2 cellular contexts compared by ENCODE assay signal in the genomic region with DNA sequence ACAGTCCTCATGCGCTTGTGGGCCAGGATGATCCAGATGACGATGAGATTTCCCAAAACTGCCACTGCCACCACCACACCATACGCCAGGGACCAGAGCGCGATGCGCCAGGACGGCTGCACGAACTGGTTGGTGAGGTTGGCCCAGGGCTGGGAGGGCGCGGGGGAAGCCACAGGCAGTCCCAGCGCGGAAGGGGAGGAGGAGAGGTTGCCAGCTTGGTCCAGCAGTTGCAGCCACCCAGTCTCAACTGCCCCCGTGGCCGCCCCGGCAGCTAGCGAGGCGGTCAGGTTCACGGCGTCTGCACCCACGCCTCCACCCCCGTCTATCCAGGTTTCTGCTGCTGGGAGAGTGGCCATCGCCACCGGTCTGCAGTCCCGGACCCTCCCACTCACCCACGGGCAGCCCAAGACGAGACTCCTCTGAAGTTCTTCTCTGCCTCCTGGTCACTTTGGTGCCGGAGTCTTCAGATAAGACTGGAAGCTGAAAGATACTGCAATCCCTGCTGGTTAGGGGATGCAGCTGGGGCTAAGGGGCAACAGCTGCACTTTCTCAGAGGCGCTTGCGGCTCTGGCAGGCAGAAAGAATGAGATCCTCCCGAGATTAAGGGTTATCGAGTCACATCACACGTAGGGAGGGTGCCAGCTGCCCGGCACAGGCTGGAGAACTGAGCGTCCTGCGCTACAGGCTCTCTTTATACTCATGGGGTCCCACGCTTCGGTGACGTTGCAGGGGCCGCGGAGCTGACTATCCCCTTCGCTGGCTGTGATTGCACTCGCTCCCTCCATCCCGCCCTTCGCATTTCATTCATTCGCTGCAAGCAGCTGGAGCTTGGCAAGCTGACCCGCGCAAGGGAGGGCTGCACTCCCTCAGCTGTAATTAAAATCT.
TF ChIP-seq lines count a peak whose summit lies in the region.

A gene with protein sequence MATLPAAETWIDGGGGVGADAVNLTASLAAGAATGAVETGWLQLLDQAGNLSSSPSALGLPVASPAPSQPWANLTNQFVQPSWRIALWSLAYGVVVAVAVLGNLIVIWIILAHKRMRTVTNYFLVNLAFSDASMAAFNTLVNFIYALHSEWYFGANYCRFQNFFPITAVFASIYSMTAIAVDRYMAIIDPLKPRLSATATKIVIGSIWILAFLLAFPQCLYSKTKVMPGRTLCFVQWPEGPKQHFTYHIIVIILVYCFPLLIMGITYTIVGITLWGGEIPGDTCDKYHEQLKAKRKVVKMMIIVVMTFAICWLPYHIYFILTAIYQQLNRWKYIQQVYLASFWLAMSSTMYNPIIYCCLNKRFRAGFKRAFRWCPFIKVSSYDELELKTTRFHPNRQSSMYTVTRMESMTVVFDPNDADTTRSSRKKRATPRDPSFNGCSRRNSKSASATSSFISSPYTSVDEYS (minus strand): TSS at position 666 of the 885 bp plus-strand sequence. CDS start 310 bp downstream, at position 356.

TF ChIP-seq in GM23338, 12 proteins besides CTCF, POLR2A, EP300 and RAD21:
- TF ChIP-seq, protein P1, sequence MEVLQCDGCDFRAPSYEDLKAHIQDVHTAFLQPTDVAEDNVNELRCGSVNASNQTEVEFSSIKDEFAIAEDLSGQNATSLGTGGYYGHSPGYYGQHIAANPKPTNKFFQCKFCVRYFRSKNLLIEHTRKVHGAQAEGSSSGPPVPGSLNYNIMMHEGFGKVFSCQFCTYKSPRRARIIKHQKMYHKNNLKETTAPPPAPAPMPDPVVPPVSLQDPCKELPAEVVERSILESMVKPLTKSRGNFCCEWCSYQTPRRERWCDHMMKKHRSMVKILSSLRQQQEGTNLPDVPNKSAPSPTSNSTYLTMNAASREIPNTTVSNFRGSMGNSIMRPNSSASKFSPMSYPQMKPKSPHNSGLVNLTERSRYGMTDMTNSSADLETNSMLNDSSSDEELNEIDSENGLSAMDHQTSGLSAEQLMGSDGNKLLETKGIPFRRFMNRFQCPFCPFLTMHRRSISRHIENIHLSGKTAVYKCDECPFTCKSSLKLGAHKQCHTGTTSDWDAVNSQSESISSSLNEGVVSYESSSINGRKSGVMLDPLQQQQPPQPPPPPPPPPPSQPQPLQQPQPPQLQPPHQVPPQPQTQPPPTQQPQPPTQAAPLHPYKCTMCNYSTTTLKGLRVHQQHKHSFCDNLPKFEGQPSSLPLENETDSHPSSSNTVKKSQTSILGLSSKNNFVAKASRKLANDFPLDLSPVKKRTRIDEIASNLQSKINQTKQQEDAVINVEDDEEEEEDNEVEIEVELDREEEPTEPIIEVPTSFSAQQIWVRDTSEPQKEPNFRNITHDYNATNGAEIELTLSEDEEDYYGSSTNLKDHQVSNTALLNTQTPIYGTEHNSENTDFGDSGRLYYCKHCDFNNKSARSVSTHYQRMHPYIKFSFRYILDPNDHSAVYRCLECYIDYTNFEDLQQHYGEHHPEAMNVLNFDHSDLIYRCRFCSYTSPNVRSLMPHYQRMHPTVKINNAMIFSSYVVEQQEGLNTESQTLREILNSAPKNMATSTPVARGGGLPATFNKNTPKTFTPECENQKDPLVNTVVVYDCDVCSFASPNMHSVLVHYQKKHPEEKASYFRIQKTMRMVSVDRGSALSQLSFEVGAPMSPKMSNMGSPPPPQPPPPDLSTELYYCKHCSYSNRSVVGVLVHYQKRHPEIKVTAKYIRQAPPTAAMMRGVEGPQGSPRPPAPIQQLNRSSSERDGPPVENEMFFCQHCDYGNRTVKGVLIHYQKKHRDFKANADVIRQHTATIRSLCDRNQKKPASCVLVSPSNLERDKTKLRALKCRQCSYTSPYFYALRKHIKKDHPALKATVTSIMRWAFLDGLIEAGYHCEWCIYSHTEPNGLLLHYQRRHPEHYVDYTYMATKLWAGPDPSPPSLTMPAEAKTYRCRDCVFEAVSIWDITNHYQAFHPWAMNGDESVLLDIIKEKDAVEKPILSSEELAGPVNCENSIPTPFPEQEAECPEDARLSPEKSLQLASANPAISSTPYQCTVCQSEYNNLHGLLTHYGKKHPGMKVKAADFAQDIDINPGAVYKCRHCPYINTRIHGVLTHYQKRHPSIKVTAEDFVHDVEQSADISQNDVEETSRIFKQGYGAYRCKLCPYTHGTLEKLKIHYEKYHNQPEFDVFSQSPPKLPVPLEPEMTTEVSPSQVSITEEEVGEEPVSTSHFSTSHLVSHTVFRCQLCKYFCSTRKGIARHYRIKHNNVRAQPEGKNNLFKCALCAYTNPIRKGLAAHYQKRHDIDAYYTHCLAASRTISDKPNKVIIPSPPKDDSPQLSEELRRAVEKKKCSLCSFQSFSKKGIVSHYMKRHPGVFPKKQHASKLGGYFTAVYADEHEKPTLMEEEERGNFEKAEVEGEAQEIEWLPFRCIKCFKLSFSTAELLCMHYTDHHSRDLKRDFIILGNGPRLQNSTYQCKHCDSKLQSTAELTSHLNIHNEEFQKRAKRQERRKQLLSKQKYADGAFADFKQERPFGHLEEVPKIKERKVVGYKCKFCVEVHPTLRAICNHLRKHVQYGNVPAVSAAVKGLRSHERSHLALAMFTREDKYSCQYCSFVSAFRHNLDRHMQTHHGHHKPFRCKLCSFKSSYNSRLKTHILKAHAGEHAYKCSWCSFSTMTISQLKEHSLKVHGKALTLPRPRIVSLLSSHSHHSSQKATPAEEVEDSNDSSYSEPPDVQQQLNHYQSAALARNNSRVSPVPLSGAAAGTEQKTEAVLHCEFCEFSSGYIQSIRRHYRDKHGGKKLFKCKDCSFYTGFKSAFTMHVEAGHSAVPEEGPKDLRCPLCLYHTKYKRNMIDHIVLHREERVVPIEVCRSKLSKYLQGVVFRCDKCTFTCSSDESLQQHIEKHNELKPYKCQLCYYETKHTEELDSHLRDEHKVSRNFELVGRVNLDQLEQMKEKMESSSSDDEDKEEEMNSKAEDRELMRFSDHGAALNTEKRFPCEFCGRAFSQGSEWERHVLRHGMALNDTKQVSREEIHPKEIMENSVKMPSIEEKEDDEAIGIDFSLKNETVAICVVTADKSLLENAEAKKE (CRISPR knock-in tag; IDR thresholded peaks at IDR 0.05): no peak
- no peak for TF ChIP-seq EZH2phosphoT487 (IDR thresholded peaks at IDR 0.05; ENCODE audit: unreplicated experiment)
- TF ChIP-seq CREB1 (CRISPR knock-in tag; IDR thresholded peaks at IDR 0.05; ENCODE audit: low read depth): peak; percentile 62; the same call in 1 of the 2 replicates
- TF ChIP-seq ZNF331 (CRISPR knock-in tag; IDR thresholded peaks at IDR 0.05; ENCODE audit: low read depth): no peak

TF ChIP-seq in WTC11, 78 proteins besides CTCF, POLR2A, EP300 and RAD21 (continued from another document and continues in another):
- TF ChIP-seq, protein P2, sequence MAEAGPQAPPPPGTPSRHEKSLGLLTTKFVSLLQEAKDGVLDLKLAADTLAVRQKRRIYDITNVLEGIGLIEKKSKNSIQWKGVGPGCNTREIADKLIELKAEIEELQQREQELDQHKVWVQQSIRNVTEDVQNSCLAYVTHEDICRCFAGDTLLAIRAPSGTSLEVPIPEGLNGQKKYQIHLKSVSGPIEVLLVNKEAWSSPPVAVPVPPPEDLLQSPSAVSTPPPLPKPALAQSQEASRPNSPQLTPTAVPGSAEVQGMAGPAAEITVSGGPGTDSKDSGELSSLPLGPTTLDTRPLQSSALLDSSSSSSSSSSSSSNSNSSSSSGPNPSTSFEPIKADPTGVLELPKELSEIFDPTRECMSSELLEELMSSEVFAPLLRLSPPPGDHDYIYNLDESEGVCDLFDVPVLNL (CRISPR knock-in tag; IDR thresholded peaks at IDR 0.05; ENCODE audit: borderline replicate concordance, low read depth): 0 out of 2 replicates have a peak, but pooled peaks have one; percentile 48
- TF ChIP-seq, protein P3, sequence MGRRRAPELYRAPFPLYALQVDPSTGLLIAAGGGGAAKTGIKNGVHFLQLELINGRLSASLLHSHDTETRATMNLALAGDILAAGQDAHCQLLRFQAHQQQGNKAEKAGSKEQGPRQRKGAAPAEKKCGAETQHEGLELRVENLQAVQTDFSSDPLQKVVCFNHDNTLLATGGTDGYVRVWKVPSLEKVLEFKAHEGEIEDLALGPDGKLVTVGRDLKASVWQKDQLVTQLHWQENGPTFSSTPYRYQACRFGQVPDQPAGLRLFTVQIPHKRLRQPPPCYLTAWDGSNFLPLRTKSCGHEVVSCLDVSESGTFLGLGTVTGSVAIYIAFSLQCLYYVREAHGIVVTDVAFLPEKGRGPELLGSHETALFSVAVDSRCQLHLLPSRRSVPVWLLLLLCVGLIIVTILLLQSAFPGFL (CRISPR knock-in tag; IDR thresholded peaks at IDR 0.05; ENCODE audit: borderline replicate concordance): no peak
- TF ChIP-seq RELA (CRISPR knock-in tag; IDR thresholded peaks at IDR 0.05; ENCODE audit: borderline replicate concordance) (no peak), NFATC4 (CRISPR knock-in tag; IDR thresholded peaks at IDR 0.05) (no peak), ZNF396 (CRISPR knock-in tag; IDR thresholded peaks at IDR 0.05; ENCODE audit: borderline replicate concordance) (no peak), GABPB1 (CRISPR knock-in tag; IDR thresholded peaks at IDR 0.05) (no peak), ZNF138 (CRISPR knock-in tag; conservative IDR thresholded peaks at IDR 0.05) (no peak), ARID4B (CRISPR knock-in tag; IDR thresholded peaks at IDR 0.05; ENCODE audit: borderline replicate concordance) (no peak), FOXP1 (CRISPR knock-in tag; IDR thresholded peaks at IDR 0.05; ENCODE audit: borderline replicate concordance) (peak; percentile 43; the same call in 1 of the 2 replicates), ZNF416 (CRISPR knock-in tag; IDR thresholded peaks at IDR 0.05) (no peak), PRRX2 (CRISPR knock-in tag; IDR thresholded peaks at IDR 0.05) (no peak), TEAD4 (CRISPR knock-in tag; IDR thresholded peaks at IDR 0.05) (no peak), ZMAT4 (CRISPR knock-in tag; IDR thresholded peaks at IDR 0.05) (no peak)
- TF ChIP-seq, protein P4, sequence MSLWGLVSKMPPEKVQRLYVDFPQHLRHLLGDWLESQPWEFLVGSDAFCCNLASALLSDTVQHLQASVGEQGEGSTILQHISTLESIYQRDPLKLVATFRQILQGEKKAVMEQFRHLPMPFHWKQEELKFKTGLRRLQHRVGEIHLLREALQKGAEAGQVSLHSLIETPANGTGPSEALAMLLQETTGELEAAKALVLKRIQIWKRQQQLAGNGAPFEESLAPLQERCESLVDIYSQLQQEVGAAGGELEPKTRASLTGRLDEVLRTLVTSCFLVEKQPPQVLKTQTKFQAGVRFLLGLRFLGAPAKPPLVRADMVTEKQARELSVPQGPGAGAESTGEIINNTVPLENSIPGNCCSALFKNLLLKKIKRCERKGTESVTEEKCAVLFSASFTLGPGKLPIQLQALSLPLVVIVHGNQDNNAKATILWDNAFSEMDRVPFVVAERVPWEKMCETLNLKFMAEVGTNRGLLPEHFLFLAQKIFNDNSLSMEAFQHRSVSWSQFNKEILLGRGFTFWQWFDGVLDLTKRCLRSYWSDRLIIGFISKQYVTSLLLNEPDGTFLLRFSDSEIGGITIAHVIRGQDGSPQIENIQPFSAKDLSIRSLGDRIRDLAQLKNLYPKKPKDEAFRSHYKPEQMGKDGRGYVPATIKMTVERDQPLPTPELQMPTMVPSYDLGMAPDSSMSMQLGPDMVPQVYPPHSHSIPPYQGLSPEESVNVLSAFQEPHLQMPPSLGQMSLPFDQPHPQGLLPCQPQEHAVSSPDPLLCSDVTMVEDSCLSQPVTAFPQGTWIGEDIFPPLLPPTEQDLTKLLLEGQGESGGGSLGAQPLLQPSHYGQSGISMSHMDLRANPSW (CRISPR knock-in tag; conservative IDR thresholded peaks at IDR 0.05; ENCODE audit: low read depth): no peak
- TF ChIP-seq, protein P5, sequence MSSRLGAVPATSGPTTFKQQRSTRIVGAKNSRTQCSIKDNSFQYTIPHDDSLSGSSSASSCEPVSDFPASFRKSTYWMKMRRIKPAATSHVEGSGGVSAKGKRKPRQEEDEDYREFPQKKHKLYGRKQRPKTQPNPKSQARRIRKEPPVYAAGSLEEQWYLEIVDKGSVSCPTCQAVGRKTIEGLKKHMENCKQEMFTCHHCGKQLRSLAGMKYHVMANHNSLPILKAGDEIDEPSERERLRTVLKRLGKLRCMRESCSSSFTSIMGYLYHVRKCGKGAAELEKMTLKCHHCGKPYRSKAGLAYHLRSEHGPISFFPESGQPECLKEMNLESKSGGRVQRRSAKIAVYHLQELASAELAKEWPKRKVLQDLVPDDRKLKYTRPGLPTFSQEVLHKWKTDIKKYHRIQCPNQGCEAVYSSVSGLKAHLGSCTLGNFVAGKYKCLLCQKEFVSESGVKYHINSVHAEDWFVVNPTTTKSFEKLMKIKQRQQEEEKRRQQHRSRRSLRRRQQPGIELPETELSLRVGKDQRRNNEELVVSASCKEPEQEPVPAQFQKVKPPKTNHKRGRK (CRISPR knock-in tag; IDR thresholded peaks at IDR 0.05; ENCODE audit: borderline replicate concordance): no peak
- TF ChIP-seq, protein P6, sequence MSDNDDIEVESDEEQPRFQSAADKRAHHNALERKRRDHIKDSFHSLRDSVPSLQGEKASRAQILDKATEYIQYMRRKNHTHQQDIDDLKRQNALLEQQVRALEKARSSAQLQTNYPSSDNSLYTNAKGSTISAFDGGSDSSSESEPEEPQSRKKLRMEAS (CRISPR knock-in tag; IDR thresholded peaks at IDR 0.05): no peak; the same call in 1 of the 2 replicates
- TF ChIP-seq, protein P7, sequence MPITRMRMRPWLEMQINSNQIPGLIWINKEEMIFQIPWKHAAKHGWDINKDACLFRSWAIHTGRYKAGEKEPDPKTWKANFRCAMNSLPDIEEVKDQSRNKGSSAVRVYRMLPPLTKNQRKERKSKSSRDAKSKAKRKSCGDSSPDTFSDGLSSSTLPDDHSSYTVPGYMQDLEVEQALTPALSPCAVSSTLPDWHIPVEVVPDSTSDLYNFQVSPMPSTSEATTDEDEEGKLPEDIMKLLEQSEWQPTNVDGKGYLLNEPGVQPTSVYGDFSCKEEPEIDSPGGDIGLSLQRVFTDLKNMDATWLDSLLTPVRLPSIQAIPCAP (CRISPR knock-in tag; IDR thresholded peaks at IDR 0.05): no peak
